ENCODE assay signal across 1 cellular context in genomic region chr6:3195695-3196497, GRCh38.
TF ChIP-seq lines count a peak whose summit lies in the region.

No MANE protein-coding gene starts in this region.

TF ChIP-seq in HepG2, 621 proteins besides CTCF, POLR2A, EP300 and RAD21 (continued from another document):
- TF ChIP-seq, protein P1, sequence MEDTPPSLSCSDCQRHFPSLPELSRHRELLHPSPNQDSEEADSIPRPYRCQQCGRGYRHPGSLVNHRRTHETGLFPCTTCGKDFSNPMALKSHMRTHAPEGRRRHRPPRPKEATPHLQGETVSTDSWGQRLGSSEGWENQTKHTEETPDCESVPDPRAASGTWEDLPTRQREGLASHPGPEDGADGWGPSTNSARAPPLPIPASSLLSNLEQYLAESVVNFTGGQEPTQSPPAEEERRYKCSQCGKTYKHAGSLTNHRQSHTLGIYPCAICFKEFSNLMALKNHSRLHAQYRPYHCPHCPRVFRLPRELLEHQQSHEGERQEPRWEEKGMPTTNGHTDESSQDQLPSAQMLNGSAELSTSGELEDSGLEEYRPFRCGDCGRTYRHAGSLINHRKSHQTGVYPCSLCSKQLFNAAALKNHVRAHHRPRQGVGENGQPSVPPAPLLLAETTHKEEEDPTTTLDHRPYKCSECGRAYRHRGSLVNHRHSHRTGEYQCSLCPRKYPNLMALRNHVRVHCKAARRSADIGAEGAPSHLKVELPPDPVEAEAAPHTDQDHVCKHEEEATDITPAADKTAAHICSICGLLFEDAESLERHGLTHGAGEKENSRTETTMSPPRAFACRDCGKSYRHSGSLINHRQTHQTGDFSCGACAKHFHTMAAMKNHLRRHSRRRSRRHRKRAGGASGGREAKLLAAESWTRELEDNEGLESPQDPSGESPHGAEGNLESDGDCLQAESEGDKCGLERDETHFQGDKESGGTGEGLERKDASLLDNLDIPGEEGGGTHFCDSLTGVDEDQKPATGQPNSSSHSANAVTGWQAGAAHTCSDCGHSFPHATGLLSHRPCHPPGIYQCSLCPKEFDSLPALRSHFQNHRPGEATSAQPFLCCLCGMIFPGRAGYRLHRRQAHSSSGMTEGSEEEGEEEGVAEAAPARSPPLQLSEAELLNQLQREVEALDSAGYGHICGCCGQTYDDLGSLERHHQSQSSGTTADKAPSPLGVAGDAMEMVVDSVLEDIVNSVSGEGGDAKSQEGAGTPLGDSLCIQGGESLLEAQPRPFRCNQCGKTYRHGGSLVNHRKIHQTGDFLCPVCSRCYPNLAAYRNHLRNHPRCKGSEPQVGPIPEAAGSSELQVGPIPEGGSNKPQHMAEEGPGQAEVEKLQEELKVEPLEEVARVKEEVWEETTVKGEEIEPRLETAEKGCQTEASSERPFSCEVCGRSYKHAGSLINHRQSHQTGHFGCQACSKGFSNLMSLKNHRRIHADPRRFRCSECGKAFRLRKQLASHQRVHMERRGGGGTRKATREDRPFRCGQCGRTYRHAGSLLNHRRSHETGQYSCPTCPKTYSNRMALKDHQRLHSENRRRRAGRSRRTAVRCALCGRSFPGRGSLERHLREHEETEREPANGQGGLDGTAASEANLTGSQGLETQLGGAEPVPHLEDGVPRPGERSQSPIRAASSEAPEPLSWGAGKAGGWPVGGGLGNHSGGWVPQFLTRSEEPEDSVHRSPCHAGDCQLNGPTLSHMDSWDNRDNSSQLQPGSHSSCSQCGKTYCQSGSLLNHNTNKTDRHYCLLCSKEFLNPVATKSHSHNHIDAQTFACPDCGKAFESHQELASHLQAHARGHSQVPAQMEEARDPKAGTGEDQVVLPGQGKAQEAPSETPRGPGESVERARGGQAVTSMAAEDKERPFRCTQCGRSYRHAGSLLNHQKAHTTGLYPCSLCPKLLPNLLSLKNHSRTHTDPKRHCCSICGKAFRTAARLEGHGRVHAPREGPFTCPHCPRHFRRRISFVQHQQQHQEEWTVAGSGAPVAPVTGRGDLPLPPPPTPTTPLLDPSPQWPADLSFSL (CRISPR knock-in tag; IDR thresholded peaks at IDR 0.05): no peak
- TF ChIP-seq KDM4B (CRISPR knock-in tag; IDR thresholded peaks at IDR 0.05) (0 out of 2 replicates have a peak, but pooled peaks have one; percentile 61), SOX6 (IDR thresholded peaks at IDR 0.05) (no peak), SOX6 (CRISPR knock-in tag; IDR thresholded peaks at IDR 0.05) (peak; percentile 56), XBP1 (CRISPR knock-in tag; IDR thresholded peaks at IDR 0.05) (no peak), RARA (CRISPR knock-in tag; IDR thresholded peaks at IDR 0.05) (no peak), SAP130 (CRISPR knock-in tag; IDR thresholded peaks at IDR 0.05; ENCODE audit: low read depth) (peak; percentile 92), ZFP1 (CRISPR knock-in tag; IDR thresholded peaks at IDR 0.05) (0 out of 2 replicates have a peak, but pooled peaks have one; percentile 24), TAF1 (CRISPR knock-in tag; IDR thresholded peaks at IDR 0.05) (peak; percentile 71), GATAD1 (CRISPR knock-in tag; IDR thresholded peaks at IDR 0.05) (peak; percentile 59; the same call in 1 of the 2 replicates), SP4 (CRISPR knock-in tag; IDR thresholded peaks at IDR 0.05) (peak; percentile 54; the same call in 1 of the 2 replicates), TIGD3 (CRISPR knock-in tag; IDR thresholded peaks at IDR 0.05; ENCODE audit: borderline replicate concordance) (no peak), NFKB2 (CRISPR knock-in tag; IDR thresholded peaks at IDR 0.05; ENCODE audit: borderline replicate concordance) (peak; percentile 73; the same call in 1 of the 2 replicates), FOXA3 (CRISPR knock-in tag; IDR thresholded peaks at IDR 0.05) (peak; percentile 52; the same call in 1 of the 2 replicates), TCF12 (IDR thresholded peaks at IDR 0.05) (no peak), TCF12 (CRISPR knock-in tag; IDR thresholded peaks at IDR 0.05) (no peak), SP140L (CRISPR knock-in tag; IDR thresholded peaks at IDR 0.05; ENCODE audit: borderline replicate concordance) (no peak), ZMYM2 (CRISPR knock-in tag; IDR thresholded peaks at IDR 0.05) (peak; percentile 80; the same call in 1 of the 2 replicates)
- TF ChIP-seq, protein P2, sequence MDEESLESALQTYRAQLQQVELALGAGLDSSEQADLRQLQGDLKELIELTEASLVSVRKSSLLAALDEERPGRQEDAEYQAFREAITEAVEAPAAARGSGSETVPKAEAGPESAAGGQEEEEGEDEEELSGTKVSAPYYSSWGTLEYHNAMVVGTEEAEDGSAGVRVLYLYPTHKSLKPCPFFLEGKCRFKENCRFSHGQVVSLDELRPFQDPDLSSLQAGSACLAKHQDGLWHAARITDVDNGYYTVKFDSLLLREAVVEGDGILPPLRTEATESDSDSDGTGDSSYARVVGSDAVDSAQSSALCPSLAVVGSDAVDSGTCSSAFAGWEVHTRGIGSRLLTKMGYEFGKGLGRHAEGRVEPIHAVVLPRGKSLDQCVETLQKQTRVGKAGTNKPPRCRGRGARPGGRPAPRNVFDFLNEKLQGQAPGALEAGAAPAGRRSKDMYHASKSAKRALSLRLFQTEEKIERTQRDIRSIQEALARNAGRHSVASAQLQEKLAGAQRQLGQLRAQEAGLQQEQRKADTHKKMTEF (CRISPR knock-in tag; IDR thresholded peaks at IDR 0.05): peak; percentile 26; the same call in 1 of the 2 replicates
- TF ChIP-seq, protein P3, sequence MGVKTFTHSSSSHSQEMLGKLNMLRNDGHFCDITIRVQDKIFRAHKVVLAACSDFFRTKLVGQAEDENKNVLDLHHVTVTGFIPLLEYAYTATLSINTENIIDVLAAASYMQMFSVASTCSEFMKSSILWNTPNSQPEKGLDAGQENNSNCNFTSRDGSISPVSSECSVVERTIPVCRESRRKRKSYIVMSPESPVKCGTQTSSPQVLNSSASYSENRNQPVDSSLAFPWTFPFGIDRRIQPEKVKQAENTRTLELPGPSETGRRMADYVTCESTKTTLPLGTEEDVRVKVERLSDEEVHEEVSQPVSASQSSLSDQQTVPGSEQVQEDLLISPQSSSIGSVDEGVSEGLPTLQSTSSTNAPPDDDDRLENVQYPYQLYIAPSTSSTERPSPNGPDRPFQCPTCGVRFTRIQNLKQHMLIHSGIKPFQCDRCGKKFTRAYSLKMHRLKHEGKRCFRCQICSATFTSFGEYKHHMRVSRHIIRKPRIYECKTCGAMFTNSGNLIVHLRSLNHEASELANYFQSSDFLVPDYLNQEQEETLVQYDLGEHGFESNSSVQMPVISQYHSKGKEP (CRISPR knock-in tag; IDR thresholded peaks at IDR 0.05): no peak
TF ChIP-seq in HepG2: peak in this region for 198.
